24 cellular contexts compared by ENCODE assay signal in the genomic region with DNA sequence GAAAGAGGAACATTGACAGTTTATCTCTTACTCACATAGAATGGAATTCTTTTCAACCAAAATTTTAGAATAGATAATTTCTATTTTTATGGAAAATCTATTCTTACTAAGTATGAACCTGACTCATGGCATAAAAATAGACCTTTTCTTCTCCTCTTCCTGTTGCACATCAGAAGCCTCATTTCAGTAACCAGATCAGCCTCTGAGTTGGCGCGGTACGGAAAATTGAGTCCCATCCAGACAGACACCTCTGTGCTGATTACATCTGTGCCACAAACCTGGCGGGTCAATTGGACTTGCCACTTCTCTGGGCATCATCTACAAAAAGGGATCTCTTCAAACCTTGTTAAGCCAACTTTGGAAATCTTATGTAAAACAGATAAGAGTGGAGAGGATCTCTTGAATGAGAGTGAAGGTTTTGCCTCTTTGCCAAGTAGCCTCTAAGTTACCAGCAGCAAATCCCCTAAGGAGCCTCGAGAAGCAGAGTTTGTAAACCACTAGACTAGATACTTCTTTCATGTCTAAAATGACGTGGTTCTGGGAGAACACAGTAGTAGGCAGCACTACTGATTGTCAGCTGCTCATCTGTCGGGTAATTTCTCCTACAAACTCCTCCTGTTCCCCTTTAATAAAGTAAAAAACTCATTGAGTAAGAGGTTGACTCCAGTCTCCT. TPM values are rescaled to one million over a fixed set of nuclear protein-coding genes. Genes with fewer than 3 reads are reported as not detected.
DNase-seq lines count a peak whose midpoint lies in the region; ATAC-seq and TF ChIP-seq lines count a peak whose summit lies in the region.
"Had no signal": no experiment of that assay in that cellular context is flagged by ENCODE, and none has a peak within 500 bp of the region (broad histone marks: within the 10 kb centered on the region; RNA-seq: fewer than 3 reads in every experiment).

No MANE protein-coding gene starts in this region.

- peaks cover 0 to 4% of the 10 kb centered on the region in 2 donors for H3K9me3 Mint-ChIP-seq in natural killer cell
- H3K9me3 Mint-ChIP-seq: activated T-helper 1 cell treated with anti-CD3 and anti-CD28 coated beads, Interleukin-12 subunit alpha, Interleukin-12 subunit beta, Interleukin-2, Interleukin-4 antibody, amounts not matched to agents 30 ng/mL and 10 ng/mL and 1 ng/mL, durations not matched to agents 14 hours and 24 hours and 36 hours; type B pancreatic cell had no signal

- H3K27me3 Mint-ChIP-seq in natural killer cell (ENCODE audit: low read depth in 2 of 2) = peaks cover 0 to 2% of the 10 kb centered on the region in 2 donors
- H3K27me3 Mint-ChIP-seq: type B pancreatic cell had no signal

- peak; percentile 28 to 38 for DNase-seq in cardiac muscle cell (ENCODE audit: low read depth in 1 of 2, low spot score in 1 of 2)
- DNase-seq in left ventricle myocardium inferior = no peak
- DNase-seq in adipocyte (ENCODE audit: low read depth) = peak; percentile 20
- peak; percentile 70 for DNase-seq in iris pigment epithelial cell (ENCODE audit: low read depth)
- no peak for DNase-seq in dermis blood vessel endothelial cell
- no peak for DNase-seq in natural killer cell
- no peak for DNase-seq in epidermal melanocyte (ENCODE audit: insufficient read length, low spot score)
- no peak for DNase-seq in WERI-Rb-1
- DNase-seq: 8988T; activated CD4-positive, alpha-beta T cell treated with anti-CD3 and anti-CD28 coated beads for 1 hour; left ventricle myocardium superior; NCI-H1694 treated with DMSO at 0.1 percent for 48 hours; NK-92 treated with Interleukin-12 subunit alpha and Interleukin-12 subunit beta, amount 100 ng/mL, for 24 hours; right cardiac atrium; stimulated activated CD4-positive, alpha-beta T cell treated with anti-CD3 and anti-CD28 coated beads, Interleukin-1b, Interleukin-23, amount 100 ng/mL, for 48 hours; stimulated activated naive CD8-positive, alpha-beta T cell treated with anti-CD3 and anti-CD28 coated beads, Interleukin-15, Interleukin-2, amounts not matched to agents 100 U/mL and 50 U/mL, for 24 hours; T1000 had no signal

- H3K27ac Mint-ChIP-seq in natural killer cell = no peak overlapping the region
- H3K27ac Mint-ChIP-seq: activated naive CD4-positive, alpha-beta T cell treated with anti-CD3 and anti-CD28 coated beads, Interleukin-2, amount 50 U/mL, for 72 hours; activated T-helper 1 cell treated with anti-CD3 and anti-CD28 coated beads, Interleukin-12 subunit alpha, Interleukin-12 subunit beta, Interleukin-2, Interleukin-4 antibody, amounts not matched to agents 30 ng/mL and 10 ng/mL and 1 ng/mL, durations not matched to agents 14 hours and 24 hours and 36 hours; type B pancreatic cell had no signal

- H3K27me3 ChIP-seq in cardiac muscle cell (peaks cover 48% of the 10 kb centered on the region), left ventricle myocardium inferior (ENCODE audit: low read depth) (no peaks in the 10 kb centered on the region), adipocyte (replicated peaks; ENCODE audit: control insufficient read depth, insufficient read depth, low read length) (no peaks in the 10 kb centered on the region), WERI-Rb-1 (ENCODE audit: insufficient read depth, low read depth, severe bottlenecking) (no peaks in the 10 kb centered on the region)

- no peak overlapping the region for H3K9ac ChIP-seq in adipocyte (ENCODE audit: low read length)

- no peaks in the 10 kb centered on the region for H3K4me1 Mint-ChIP-seq in natural killer cell

- H3K36me3 Mint-ChIP-seq in natural killer cell = no peaks in the 10 kb centered on the region
- H3K36me3 Mint-ChIP-seq: activated naive CD4-positive, alpha-beta T cell treated with anti-CD3 and anti-CD28 coated beads, Interleukin-2, amount 50 U/mL, for 72 hours; type B pancreatic cell had no signal

- H3K36me3 ChIP-seq in cardiac muscle cell (no peaks in the 10 kb centered on the region), left ventricle myocardium inferior (no peaks in the 10 kb centered on the region), adipocyte (ENCODE audit: control insufficient read depth, insufficient read depth, low read length, severe bottlenecking) (no peaks in the 10 kb centered on the region), WERI-Rb-1 (no peaks in the 10 kb centered on the region)
- H3K36me3 ChIP-seq: HAP-1 had no signal

- H3K4me1 ChIP-seq in cardiac muscle cell (ENCODE audit: low read depth) = peaks cover 16% of the 10 kb centered on the region
- peaks cover 10% of the 10 kb centered on the region for H3K4me1 ChIP-seq in left ventricle myocardium inferior
- H3K4me1 ChIP-seq in adipocyte (ENCODE audit: control insufficient read depth, insufficient read depth, low read length) = peaks cover 25% of the 10 kb centered on the region

- intact Hi-C loops in left ventricle myocardium inferior (cut with micrococcal nuclease) = no loop called here
- intact Hi-C loops in natural killer cell (cut with micrococcal nuclease) = no loop called here

- TF ChIP-seq CTCF in cardiac muscle cell (IDR thresholded peaks at IDR 0.05; ENCODE audit: low read depth, low read length) = no peak
- TF ChIP-seq CTCF in left ventricle myocardium inferior (IDR thresholded peaks at IDR 0.05; ENCODE audit: borderline replicate concordance) = no peak
- no peak for TF ChIP-seq CTCF in natural killer cell (IDR thresholded peaks at IDR 0.05)
- no peak for TF ChIP-seq CTCF in WERI-Rb-1 (IDR thresholded peaks at IDR 0.05; ENCODE audit: low read depth, low read length)

- H3K4me3 ChIP-seq in cardiac muscle cell (no peak overlapping the region), left ventricle myocardium inferior (no peak overlapping the region), adipocyte (ENCODE audit: low read length) (no peak overlapping the region), WERI-Rb-1 (ENCODE audit: low read depth, low read length) (no peak overlapping the region)
- H3K4me3 ChIP-seq: HAP-1 had no signal

- H3K9me3 ChIP-seq in cardiac muscle cell (ENCODE audit: low read depth) = no peaks in the 10 kb centered on the region
- no peaks in the 10 kb centered on the region for H3K9me3 ChIP-seq in left ventricle myocardium inferior (replicated peaks)
- no peaks in the 10 kb centered on the region for H3K9me3 ChIP-seq in adipocyte (ENCODE audit: control insufficient read depth, low read length)
- H3K9me3 ChIP-seq in WERI-Rb-1 (ENCODE audit: severe bottlenecking) = no peaks in the 10 kb centered on the region
- H3K9me3 ChIP-seq: HAP-1 had no signal

- H3K4me3 Mint-ChIP-seq in natural killer cell = no peak overlapping the region
- H3K4me3 Mint-ChIP-seq: activated T-helper 1 cell treated with anti-CD3 and anti-CD28 coated beads, Interleukin-12 subunit alpha, Interleukin-12 subunit beta, Interleukin-2, Interleukin-4 antibody, amounts not matched to agents 30 ng/mL and 10 ng/mL and 1 ng/mL, durations not matched to agents 14 hours and 24 hours and 36 hours; type B pancreatic cell had no signal

- no peak for ATAC-seq in natural killer cell
- ATAC-seq: activated naive CD4-positive, alpha-beta T cell treated with anti-CD3 and anti-CD28 coated beads, Interleukin-2, amount 50 U/mL, for 72 hours; left ventricle myocardium superior; right cardiac atrium; stimulated activated naive CD8-positive, alpha-beta T cell treated with anti-CD3 and anti-CD28 coated beads, Interleukin-15, Interleukin-2, amounts not matched to agents 100 U/mL and 50 U/mL, for 24 hours had no signal

- H3K27ac ChIP-seq in cardiac muscle cell (no peak overlapping the region), left ventricle myocardium inferior (replicated peaks) (no peak overlapping the region), WERI-Rb-1 (no peak overlapping the region)
- H3K27ac ChIP-seq: C4-2B, HL-60 had no signal

RNA-seq across cellular contexts. Expression of gene TENM3, which starts 37.4 kb away (rescaled TPM):
- 23.1 and 24.8 TPM in 2 replicates for total RNA-seq in cardiac muscle cell
- polyA plus RNA-seq in cardiac muscle cell = 7.9 and 12.5 TPM in 2 replicates
- total RNA-seq in left ventricle myocardium inferior = 1.5 TPM
- total RNA-seq in dermis blood vessel endothelial cell = 28.1 and 38.1 TPM in 2 replicates
- total RNA-seq in natural killer cell = not detected
- total RNA-seq: activated CD8-positive, alpha-beta memory T cell treated with anti-CD3 and anti-CD28 coated beads for 36 hours; activated naive CD4-positive, alpha-beta T cell treated with anti-CD3 and anti-CD28 coated beads, Interleukin-2, amount 50 U/mL, for 72 hours; activated T-helper 1 cell treated with anti-CD3 and anti-CD28 coated beads, Interleukin-12 subunit alpha, Interleukin-12 subunit beta, Interleukin-2, Interleukin-4 antibody, amounts not matched to agents 30 ng/mL and 10 ng/mL and 1 ng/mL, durations not matched to agents 14 hours and 24 hours and 36 hours had no signal

Comparison
In these comparisons a context has a peak if more than half of its experiments do, and no peak if none do; other contexts are left out.
1. DNase-seq: peak in cardiac muscle cell (2 of 2), adipocyte (single experiment) and iris pigment epithelial cell (single experiment); none in left ventricle myocardium inferior (single experiment), dermis blood vessel endothelial cell (single experiment), natural killer cell (single experiment), epidermal melanocyte (single experiment) and WERI-Rb-1 (single experiment).